1 cellular context compared by ENCODE assay signal in the genomic region with DNA sequence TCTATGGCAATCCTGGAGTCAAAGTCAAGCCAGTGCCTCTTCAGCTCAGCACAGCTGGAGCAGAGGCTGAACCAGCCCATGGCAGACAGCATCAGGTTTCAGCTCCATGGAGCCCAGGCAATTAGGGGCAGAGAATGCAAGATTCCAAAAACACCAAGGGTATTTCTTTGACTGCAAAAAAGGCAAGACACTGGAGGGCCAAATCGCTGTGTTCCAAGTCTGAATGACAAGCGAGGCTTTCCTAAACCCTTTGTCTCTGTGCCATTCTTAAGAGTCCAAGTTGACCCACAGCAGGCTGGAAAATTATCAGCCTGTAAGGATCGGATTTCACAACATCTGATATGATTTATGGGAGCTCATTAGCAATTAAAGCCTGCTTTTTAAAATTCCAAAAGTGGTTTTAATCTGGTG.
TF ChIP-seq lines count a peak whose summit lies in the region.

No MANE protein-coding gene starts in this region.

TF ChIP-seq in HEK293, 187 proteins besides CTCF, POLR2A, EP300 and RAD21 (continued from another document):
- TF ChIP-seq IKZF3 (tag by site-specific recombination; IDR thresholded peaks at IDR 0.05) (peak; percentile 37; the same call in 1 of the 2 replicates), ZIC2 (tag by site-specific recombination; IDR thresholded peaks at IDR 0.05) (peak; percentile 31; the same call in 1 of the 2 replicates), ZSCAN30 (tag by site-specific recombination; IDR thresholded peaks at IDR 0.05) (peak; percentile 41; the same call in 1 of the 2 replicates), ZNF629 (tag by site-specific recombination; IDR thresholded peaks at IDR 0.05) (peak; percentile 57), ZSCAN23 (tag by site-specific recombination; IDR thresholded peaks at IDR 0.05) (no peak), ZNF600 (tag by site-specific recombination; IDR thresholded peaks at IDR 0.05) (peak; percentile 27; the same call in 1 of the 2 replicates), ZSCAN16 (tag by site-specific recombination; IDR thresholded peaks at IDR 0.05) (no peak), MYNN (tag by site-specific recombination; IDR thresholded peaks at IDR 0.05; ENCODE audit: borderline replicate concordance) (no peak), ZNF335 (tag by site-specific recombination; conservative IDR thresholded peaks at IDR 0.05) (peak; percentile 31; the same call in 1 of the 2 replicates), ZBTB17 (tag by site-specific recombination; IDR thresholded peaks at IDR 0.05) (peak; percentile 69), SP7 (tag by site-specific recombination; IDR thresholded peaks at IDR 0.05) (peak; percentile 90), ZBTB8A (tag by site-specific recombination; IDR thresholded peaks at IDR 0.05) (0 out of 2 replicates have a peak, but pooled peaks have one; percentile 33), ZNF19 (tag by site-specific recombination; IDR thresholded peaks at IDR 0.05; ENCODE audit: low read depth) (no peak), GLIS1 (tag by site-specific recombination; IDR thresholded peaks at IDR 0.05) (peak; percentile 71), TRIM28 (IDR thresholded peaks at IDR 0.05; ENCODE audit: borderline replicate concordance, low read length) (0 out of 2 replicates have a peak, but pooled peaks have one; percentile 28), WT1 (tag by site-specific recombination; IDR thresholded peaks at IDR 0.05) (peak; percentile 34; the same call in 1 of the 2 replicates), ZNF354C (tag by site-specific recombination; IDR thresholded peaks at IDR 0.05; ENCODE audit: borderline replicate concordance, low read depth) (no peak), OSR2 (tag by site-specific recombination; IDR thresholded peaks at IDR 0.05) (peak; percentile 60; the same call in 1 of the 2 replicates), ZXDB (tag by site-specific recombination; IDR thresholded peaks at IDR 0.05) (peak; percentile 21; the same call in 1 of the 2 replicates), ZNF292 (tag by site-specific recombination; IDR thresholded peaks at IDR 0.05; ENCODE audit: borderline replicate concordance, low read depth) (no peak), GLI4 (tag by site-specific recombination; IDR thresholded peaks at IDR 0.05) (no peak), ZNF561 (tag by site-specific recombination; IDR thresholded peaks at IDR 0.05; ENCODE audit: borderline replicate concordance) (0 out of 2 replicates have a peak, but pooled peaks have one; percentile 24), ZNF366 (tag by site-specific recombination; conservative IDR thresholded peaks at IDR 0.05) (peak; percentile 74), ZNF596 (tag by site-specific recombination; IDR thresholded peaks at IDR 0.05) (0 out of 2 replicates have a peak, but pooled peaks have one; percentile 29)
- TF ChIP-seq, protein P1, sequence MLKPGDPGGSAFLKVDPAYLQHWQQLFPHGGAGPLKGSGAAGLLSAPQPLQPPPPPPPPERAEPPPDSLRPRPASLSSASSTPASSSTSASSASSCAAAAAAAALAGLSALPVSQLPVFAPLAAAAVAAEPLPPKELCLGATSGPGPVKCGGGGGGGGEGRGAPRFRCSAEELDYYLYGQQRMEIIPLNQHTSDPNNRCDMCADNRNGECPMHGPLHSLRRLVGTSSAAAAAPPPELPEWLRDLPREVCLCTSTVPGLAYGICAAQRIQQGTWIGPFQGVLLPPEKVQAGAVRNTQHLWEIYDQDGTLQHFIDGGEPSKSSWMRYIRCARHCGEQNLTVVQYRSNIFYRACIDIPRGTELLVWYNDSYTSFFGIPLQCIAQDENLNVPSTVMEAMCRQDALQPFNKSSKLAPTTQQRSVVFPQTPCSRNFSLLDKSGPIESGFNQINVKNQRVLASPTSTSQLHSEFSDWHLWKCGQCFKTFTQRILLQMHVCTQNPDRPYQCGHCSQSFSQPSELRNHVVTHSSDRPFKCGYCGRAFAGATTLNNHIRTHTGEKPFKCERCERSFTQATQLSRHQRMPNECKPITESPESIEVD (tag by site-specific recombination; IDR thresholded peaks at IDR 0.05), result peak; percentile 97
- TF ChIP-seq, protein P2, sequence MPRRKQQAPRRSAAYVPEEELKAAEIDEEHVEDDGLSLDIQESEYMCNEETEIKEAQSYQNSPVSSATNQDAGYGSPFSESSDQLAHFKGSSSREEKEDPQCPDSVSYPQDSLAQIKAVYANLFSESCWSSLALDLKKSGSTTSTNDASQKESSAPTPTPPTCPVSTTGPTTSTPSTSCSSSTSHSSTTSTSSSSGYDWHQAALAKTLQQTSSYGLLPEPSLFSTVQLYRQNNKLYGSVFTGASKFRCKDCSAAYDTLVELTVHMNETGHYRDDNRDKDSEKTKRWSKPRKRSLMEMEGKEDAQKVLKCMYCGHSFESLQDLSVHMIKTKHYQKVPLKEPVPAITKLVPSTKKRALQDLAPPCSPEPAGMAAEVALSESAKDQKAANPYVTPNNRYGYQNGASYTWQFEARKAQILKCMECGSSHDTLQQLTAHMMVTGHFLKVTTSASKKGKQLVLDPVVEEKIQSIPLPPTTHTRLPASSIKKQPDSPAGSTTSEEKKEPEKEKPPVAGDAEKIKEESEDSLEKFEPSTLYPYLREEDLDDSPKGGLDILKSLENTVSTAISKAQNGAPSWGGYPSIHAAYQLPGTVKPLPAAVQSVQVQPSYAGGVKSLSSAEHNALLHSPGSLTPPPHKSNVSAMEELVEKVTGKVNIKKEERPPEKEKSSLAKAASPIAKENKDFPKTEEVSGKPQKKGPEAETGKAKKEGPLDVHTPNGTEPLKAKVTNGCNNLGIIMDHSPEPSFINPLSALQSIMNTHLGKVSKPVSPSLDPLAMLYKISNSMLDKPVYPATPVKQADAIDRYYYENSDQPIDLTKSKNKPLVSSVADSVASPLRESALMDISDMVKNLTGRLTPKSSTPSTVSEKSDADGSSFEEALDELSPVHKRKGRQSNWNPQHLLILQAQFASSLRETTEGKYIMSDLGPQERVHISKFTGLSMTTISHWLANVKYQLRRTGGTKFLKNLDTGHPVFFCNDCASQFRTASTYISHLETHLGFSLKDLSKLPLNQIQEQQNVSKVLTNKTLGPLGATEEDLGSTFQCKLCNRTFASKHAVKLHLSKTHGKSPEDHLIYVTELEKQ (tag by site-specific recombination; IDR thresholded peaks at IDR 0.05; ENCODE audit: borderline replicate concordance), result 0 out of 2 replicates have a peak, but pooled peaks have one; percentile 43
- TF ChIP-seq, protein P3, sequence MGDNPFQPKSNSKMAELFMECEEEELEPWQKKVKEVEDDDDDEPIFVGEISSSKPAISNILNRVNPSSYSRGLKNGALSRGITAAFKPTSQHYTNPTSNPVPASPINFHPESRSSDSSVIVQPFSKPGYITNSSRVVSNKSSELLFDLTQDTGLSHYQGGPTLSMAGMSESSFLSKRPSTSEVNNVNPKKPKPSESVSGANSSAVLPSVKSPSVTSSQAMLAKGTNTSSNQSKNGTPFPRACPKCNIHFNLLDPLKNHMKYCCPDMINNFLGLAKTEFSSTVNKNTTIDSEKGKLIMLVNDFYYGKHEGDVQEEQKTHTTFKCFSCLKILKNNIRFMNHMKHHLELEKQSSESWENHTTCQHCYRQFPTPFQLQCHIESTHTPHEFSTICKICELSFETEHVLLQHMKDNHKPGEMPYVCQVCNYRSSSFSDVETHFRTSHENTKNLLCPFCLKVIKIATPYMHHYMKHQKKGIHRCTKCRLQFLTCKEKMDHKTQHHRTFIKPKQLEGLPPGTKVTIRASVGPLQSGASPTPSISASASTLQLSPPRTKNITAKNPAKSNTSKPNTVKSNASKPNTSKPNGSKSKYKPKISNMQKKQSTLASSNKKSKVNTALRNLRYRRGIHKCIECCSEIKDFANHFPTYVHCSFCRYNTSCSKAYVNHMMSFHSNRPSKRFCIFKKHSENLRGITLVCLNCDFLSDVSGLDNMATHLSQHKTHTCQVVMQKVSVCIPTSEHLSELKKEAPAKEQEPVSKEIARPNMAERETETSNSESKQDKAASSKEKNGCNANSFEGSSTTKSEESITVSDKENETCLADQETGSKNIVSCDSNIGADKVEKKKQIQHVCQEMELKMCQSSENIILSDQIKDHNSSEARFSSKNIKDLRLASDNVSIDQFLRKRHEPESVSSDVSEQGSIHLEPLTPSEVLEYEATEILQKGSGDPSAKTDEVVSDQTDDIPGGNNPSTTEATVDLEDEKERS (tag by site-specific recombination; IDR thresholded peaks at IDR 0.05), result no peak
- TF ChIP-seq, protein P4, sequence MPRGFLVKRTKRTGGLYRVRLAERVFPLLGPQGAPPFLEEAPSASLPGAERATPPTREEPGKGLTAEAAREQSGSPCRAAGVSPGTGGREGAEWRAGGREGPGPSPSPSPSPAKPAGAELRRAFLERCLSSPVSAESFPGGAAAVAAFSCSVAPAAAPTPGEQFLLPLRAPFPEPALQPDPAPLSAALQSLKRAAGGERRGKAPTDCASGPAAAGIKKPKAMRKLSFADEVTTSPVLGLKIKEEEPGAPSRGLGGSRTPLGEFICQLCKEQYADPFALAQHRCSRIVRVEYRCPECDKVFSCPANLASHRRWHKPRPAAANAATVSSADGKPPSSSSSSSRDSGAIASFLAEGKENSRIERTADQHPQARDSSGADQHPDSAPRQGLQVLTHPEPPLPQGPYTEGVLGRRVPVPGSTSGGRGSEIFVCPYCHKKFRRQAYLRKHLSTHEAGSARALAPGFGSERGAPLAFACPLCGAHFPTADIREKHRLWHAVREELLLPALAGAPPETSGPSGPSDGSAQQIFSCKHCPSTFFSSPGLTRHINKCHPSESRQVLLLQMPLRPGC (tag by site-specific recombination; IDR thresholded peaks at IDR 0.05), result peak; percentile 92
- TF ChIP-seq, protein P5, sequence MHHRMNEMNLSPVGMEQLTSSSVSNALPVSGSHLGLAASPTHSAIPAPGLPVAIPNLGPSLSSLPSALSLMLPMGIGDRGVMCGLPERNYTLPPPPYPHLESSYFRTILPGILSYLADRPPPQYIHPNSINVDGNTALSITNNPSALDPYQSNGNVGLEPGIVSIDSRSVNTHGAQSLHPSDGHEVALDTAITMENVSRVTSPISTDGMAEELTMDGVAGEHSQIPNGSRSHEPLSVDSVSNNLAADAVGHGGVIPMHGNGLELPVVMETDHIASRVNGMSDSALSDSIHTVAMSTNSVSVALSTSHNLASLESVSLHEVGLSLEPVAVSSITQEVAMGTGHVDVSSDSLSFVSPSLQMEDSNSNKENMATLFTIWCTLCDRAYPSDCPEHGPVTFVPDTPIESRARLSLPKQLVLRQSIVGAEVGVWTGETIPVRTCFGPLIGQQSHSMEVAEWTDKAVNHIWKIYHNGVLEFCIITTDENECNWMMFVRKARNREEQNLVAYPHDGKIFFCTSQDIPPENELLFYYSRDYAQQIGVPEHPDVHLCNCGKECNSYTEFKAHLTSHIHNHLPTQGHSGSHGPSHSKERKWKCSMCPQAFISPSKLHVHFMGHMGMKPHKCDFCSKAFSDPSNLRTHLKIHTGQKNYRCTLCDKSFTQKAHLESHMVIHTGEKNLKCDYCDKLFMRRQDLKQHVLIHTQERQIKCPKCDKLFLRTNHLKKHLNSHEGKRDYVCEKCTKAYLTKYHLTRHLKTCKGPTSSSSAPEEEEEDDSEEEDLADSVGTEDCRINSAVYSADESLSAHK (tag by site-specific recombination; IDR thresholded peaks at IDR 0.05), result peak; percentile 43; the same call in 1 of the 2 replicates
- TF ChIP-seq, protein P6, sequence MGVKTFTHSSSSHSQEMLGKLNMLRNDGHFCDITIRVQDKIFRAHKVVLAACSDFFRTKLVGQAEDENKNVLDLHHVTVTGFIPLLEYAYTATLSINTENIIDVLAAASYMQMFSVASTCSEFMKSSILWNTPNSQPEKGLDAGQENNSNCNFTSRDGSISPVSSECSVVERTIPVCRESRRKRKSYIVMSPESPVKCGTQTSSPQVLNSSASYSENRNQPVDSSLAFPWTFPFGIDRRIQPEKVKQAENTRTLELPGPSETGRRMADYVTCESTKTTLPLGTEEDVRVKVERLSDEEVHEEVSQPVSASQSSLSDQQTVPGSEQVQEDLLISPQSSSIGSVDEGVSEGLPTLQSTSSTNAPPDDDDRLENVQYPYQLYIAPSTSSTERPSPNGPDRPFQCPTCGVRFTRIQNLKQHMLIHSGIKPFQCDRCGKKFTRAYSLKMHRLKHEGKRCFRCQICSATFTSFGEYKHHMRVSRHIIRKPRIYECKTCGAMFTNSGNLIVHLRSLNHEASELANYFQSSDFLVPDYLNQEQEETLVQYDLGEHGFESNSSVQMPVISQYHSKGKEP (tag by site-specific recombination; IDR thresholded peaks at IDR 0.05), result peak; percentile 63
